In the genomic region with DNA sequence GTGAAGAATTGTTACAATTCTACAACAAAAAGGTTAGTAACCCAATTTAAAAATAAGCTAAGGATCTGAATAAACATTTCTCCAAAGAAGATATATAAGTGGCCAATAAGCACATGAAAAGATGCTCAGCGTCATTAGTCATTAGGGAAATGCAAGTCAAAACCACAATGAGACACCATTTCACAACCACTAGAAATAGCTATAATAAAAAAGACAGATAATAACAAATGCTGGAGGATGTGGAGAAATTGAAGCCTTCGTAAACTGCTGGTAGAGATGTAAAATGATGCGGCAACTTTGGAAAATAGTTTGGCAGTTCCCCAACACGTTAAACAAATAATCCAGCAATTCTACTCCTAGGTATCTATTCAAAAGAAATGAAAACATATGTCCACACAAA, we compare ENCODE assay signal across 20 cellular contexts.
"Had no signal": no experiment of that assay in that cellular context is flagged by ENCODE, and none has a peak within 500 bp of the region (broad histone marks: within the 10 kb centered on the region; RNA-seq: fewer than 3 reads in every experiment).

No MANE protein-coding gene starts in this region.

- H3K27me3 ChIP-seq: left lung, right lobe of liver, spleen, tibial nerve, vagina had no signal

- H3K27ac Mint-ChIP-seq: activated B cell treated with CpG ODN at 0.5 μM for 24 hours; activated CD4-positive, alpha-beta T cell treated with anti-CD3 and anti-CD28 coated beads, Interleukin-2, amount 10 ng/mL, durations not matched to agents 24 days and 14 days; activated naive CD8-positive, alpha-beta T cell treated with anti-CD3 and anti-CD28 coated beads, Interleukin-2, amount 50 U/mL, for 24 hours; memory B cell; nephron; stimulated activated memory B cell treated with anti-CD40 and anti-IgM and Interleukin-4, amounts not matched to agents 10 μg/mL and 1 μg/mL and 100 μg/mL, for 72 hours had no signal

- H3K4me1 Mint-ChIP-seq: activated B cell treated with CpG ODN at 0.5 μM for 24 hours; activated CD4-positive, alpha-beta T cell treated with anti-CD3 and anti-CD28 coated beads, Interleukin-2, amount 10 ng/mL, durations not matched to agents 24 days and 14 days; activated naive CD8-positive, alpha-beta T cell treated with anti-CD3 and anti-CD28 coated beads, Interleukin-2, amount 50 U/mL, for 24 hours; memory B cell; nephron; stimulated activated memory B cell treated with anti-CD40 and anti-IgM and Interleukin-4, amounts not matched to agents 10 μg/mL and 1 μg/mL and 100 μg/mL, for 72 hours had no signal

- H3K4me1 ChIP-seq: gastrocnemius medialis, heart right ventricle, prostate gland, right lobe of liver, spleen, tibial nerve, vagina had no signal

- H3K27me3 Mint-ChIP-seq: activated B cell treated with CpG ODN at 0.5 μM for 24 hours; activated CD4-positive, alpha-beta T cell treated with anti-CD3 and anti-CD28 coated beads, Interleukin-2, amount 10 ng/mL, durations not matched to agents 24 days and 14 days; activated naive CD8-positive, alpha-beta T cell treated with anti-CD3 and anti-CD28 coated beads, Interleukin-2, amount 50 U/mL, for 24 hours had no signal

- H3K36me3 Mint-ChIP-seq: memory B cell; stimulated activated memory B cell treated with anti-CD40 and anti-IgM and Interleukin-4, amounts not matched to agents 10 μg/mL and 1 μg/mL and 100 μg/mL, for 72 hours had no signal

- H3K4me3 Mint-ChIP-seq: activated B cell treated with CpG ODN at 0.5 μM for 24 hours; activated CD4-positive, alpha-beta T cell treated with anti-CD3 and anti-CD28 coated beads, Interleukin-2, amount 10 ng/mL, durations not matched to agents 24 days and 14 days; activated naive CD8-positive, alpha-beta T cell treated with anti-CD3 and anti-CD28 coated beads, Interleukin-2, amount 50 U/mL, for 24 hours; memory B cell; nephron; stimulated activated memory B cell treated with anti-CD40 and anti-IgM and Interleukin-4, amounts not matched to agents 10 μg/mL and 1 μg/mL and 100 μg/mL, for 72 hours had no signal

- FAIRE-seq: keratinocyte had no signal

- H3K36me3 ChIP-seq: gastrocnemius medialis, heart right ventricle, left lung, prostate gland, right lobe of liver, spleen, tibial nerve, vagina had no signal

- H3K4me3 ChIP-seq: coronary artery, gastrocnemius medialis, heart right ventricle, left lung, prostate gland, right lobe of liver, spleen, tibial nerve, vagina had no signal

- H3K27ac ChIP-seq: coronary artery, gastrocnemius medialis, heart right ventricle, left lung, prostate gland, right lobe of liver, spleen, tibial nerve, vagina had no signal

- H3K9me3 Mint-ChIP-seq: activated B cell treated with CpG ODN at 0.5 μM for 24 hours; activated CD4-positive, alpha-beta T cell treated with anti-CD3 and anti-CD28 coated beads, Interleukin-2, amount 10 ng/mL, durations not matched to agents 24 days and 14 days; activated naive CD8-positive, alpha-beta T cell treated with anti-CD3 and anti-CD28 coated beads, Interleukin-2, amount 50 U/mL, for 24 hours; memory B cell; nephron had no signal

- H3K9me3 ChIP-seq: gastrocnemius medialis, heart right ventricle, left lung, prostate gland, right lobe of liver, spleen, tibial nerve, vagina had no signal

- DNase-seq: activated B cell treated with CpG ODN at 0.5 μM for 24 hours; activated CD4-positive, alpha-beta T cell treated with anti-CD3 and anti-CD28 coated beads, Interleukin-2, amount 10 ng/mL, durations not matched to agents 24 days and 14 days; activated CD8-positive, alpha-beta memory T cell treated with anti-CD3 and anti-CD28 coated beads for 24 hours; activated naive CD4-positive, alpha-beta T cell treated with Interleukin-2 at 50 U/mL for 16 hours; activated naive CD8-positive, alpha-beta T cell treated with anti-CD3 and anti-CD28 coated beads, Interleukin-2, amount 50 U/mL, for 24 hours; effector CD8-positive, alpha-beta T cell; gastrocnemius medialis; heart right ventricle; left lung; right lobe of liver; spleen; stimulated activated CD4-positive, alpha-beta T cell treated with anti-CD3 and anti-CD28 coated beads, Interleukin-1b, Interleukin-23, amount 100 ng/mL, for 48 hours had no signal
